In genomic region chr6:121143476-121143875, GRCh38 we compare ENCODE assay signal across 29 cellular contexts.
DNase-seq lines count a peak whose midpoint lies in the region; TF ChIP-seq lines count a peak whose summit lies in the region.
"Had no signal": no experiment of that assay in that cellular context is flagged by ENCODE, and none has a peak within 500 bp of the region (broad histone marks: within the 10 kb centered on the region; RNA-seq: fewer than 3 reads in every experiment).

No MANE protein-coding gene starts in this region.

- no peak for TF ChIP-seq CTCF in epithelial cell of esophagus (IDR thresholded peaks at IDR 0.05; ENCODE audit: insufficient read depth, low read depth, low read length, missing control alignments)
- no peak for TF ChIP-seq CTCF in GM13977 (IDR thresholded peaks at IDR 0.05; ENCODE audit: extremely low read depth, insufficient read depth, missing control alignments)

- DNase-seq in Ammon's horn (ENCODE audit: low spot score) (peak; percentile 17), HT1080 (ENCODE audit: low read depth) (peak; percentile 37), epithelial cell of esophagus (ENCODE audit: low read depth) (peak; percentile 70), myocyte (ENCODE audit: low read depth) (peak; percentile 8), GM13977 (ENCODE audit: low spot score) (no peak), DMS 273 treated with DMSO at 0.1 percent for 48 hours (lab: John Stamatoyannopoulos, UW) (no peak), NCI-H1105 (lab: John Stamatoyannopoulos, UW) (no peak)
- no peak for DNase-seq in stimulated activated CD4-positive, alpha-beta T cell treated with anti-CD3 and anti-CD28 coated beads, Interleukin-4, amount 100 ng/mL, for 4 hours
- DNase-seq: activated CD4-positive, CD25-positive, alpha-beta regulatory T cell treated with anti-CD3 and anti-CD28 coated beads, Interleukin-2, amount 50 U/mL, for 72 hours; activated effector memory CD4-positive, alpha-beta T cell treated with Interleukin-2 at 50 U/mL for 16 hours; activated naive CD8-positive, alpha-beta T cell treated with anti-CD3 and anti-CD28 coated beads for 36 hours; activated T-cell treated with anti-CD3 and anti-CD28 coated beads for 4 hours; aorta; Calu3; esophagus squamous epithelium; H9; islet precursor cell; midbrain; MM.1S; natural killer cell; NCI-H1417; NCI-H2081; NCI-H345; occipital lobe; retina; RPMI8226; spleen had no signal

- in situ Hi-C loops in GM13977 (cut with MboI; ENCODE audit: low pct_unique_long_range_greater_than_20kb, low sequenced_read_pairs, unreplicated experiment), result no loop called here

- no peak overlapping the region for H3K4me3 ChIP-seq in epithelial cell of esophagus (ENCODE audit: low read length)
- H3K4me3 ChIP-seq: esophagus squamous epithelium, K562, SK-N-MC, spleen had no signal

Comparison
In these comparisons a context has a peak if more than half of its experiments do, and no peak if none do; other contexts are left out.
1. DNase-seq: peak in Ammon's horn (single experiment), HT1080 (single experiment), epithelial cell of esophagus (single experiment) and myocyte (single experiment); none in GM13977 (single experiment), stimulated activated CD4-positive, alpha-beta T cell treated with anti-CD3 and anti-CD28 coated beads, Interleukin-4, amount 100 ng/mL, for 4 hours (0 of 2), DMS 273 treated with DMSO at 0.1 percent for 48 hours (single experiment) and NCI-H1105 (single experiment).